ENCODE assay signal across 1 cellular context in genomic region chr1:198107041-198107440, GRCh38.
TF ChIP-seq lines count a peak whose summit lies in the region.

No MANE protein-coding gene starts in this region.

TF ChIP-seq in HepG2, 621 proteins besides CTCF, POLR2A, EP300 and RAD21:
- TF ChIP-seq, protein P1, sequence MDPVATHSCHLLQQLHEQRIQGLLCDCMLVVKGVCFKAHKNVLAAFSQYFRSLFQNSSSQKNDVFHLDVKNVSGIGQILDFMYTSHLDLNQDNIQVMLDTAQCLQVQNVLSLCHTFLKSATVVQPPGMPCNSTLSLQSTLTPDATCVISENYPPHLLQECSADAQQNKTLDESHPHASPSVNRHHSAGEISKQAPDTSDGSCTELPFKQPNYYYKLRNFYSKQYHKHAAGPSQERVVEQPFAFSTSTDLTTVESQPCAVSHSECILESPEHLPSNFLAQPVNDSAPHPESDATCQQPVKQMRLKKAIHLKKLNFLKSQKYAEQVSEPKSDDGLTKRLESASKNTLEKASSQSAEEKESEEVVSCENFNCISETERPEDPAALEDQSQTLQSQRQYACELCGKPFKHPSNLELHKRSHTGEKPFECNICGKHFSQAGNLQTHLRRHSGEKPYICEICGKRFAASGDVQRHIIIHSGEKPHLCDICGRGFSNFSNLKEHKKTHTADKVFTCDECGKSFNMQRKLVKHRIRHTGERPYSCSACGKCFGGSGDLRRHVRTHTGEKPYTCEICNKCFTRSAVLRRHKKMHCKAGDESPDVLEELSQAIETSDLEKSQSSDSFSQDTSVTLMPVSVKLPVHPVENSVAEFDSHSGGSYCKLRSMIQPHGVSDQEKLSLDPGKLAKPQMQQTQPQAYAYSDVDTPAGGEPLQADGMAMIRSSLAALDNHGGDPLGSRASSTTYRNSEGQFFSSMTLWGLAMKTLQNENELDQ (CRISPR knock-in tag; IDR thresholded peaks at IDR 0.05; ENCODE audit: borderline replicate concordance) = no peak
- no peak for TF ChIP-seq NONO (IDR thresholded peaks at IDR 0.05)
- no peak for TF ChIP-seq NONO (CRISPR knock-in tag; conservative IDR thresholded peaks at IDR 0.05)
- TF ChIP-seq ZNF451 (CRISPR knock-in tag; IDR thresholded peaks at IDR 0.05) = no peak
- no peak for TF ChIP-seq SMC3 (IDR thresholded peaks at IDR 0.05; ENCODE audit: low read length)
- no peak for TF ChIP-seq ZNF562 (CRISPR knock-in tag; IDR thresholded peaks at IDR 0.05; ENCODE audit: borderline replicate concordance)
- TF ChIP-seq ZMYM3 (CRISPR knock-in tag; IDR thresholded peaks at IDR 0.05) = no peak
- TF ChIP-seq ZNF343 (CRISPR knock-in tag; IDR thresholded peaks at IDR 0.05) = no peak
- no peak for TF ChIP-seq CCDC6 (CRISPR knock-in tag; IDR thresholded peaks at IDR 0.05)
- no peak for TF ChIP-seq ZNF30 (CRISPR knock-in tag; IDR thresholded peaks at IDR 0.05)
- no peak for TF ChIP-seq ZGPAT (CRISPR knock-in tag; IDR thresholded peaks at IDR 0.05)
- no peak for TF ChIP-seq CBFB (CRISPR knock-in tag; IDR thresholded peaks at IDR 0.05)
- no peak for TF ChIP-seq NCOA5 (CRISPR knock-in tag; IDR thresholded peaks at IDR 0.05)
- TF ChIP-seq, protein P2, sequence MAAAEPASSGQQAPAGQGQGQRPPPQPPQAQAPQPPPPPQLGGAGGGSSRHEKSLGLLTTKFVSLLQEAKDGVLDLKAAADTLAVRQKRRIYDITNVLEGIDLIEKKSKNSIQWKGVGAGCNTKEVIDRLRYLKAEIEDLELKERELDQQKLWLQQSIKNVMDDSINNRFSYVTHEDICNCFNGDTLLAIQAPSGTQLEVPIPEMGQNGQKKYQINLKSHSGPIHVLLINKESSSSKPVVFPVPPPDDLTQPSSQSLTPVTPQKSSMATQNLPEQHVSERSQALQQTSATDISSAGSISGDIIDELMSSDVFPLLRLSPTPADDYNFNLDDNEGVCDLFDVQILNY (CRISPR knock-in tag; conservative IDR thresholded peaks at IDR 0.05) = no peak
- TF ChIP-seq ZNF318 (CRISPR knock-in tag; IDR thresholded peaks at IDR 0.05) = no peak
- TF ChIP-seq ZFP1 (CRISPR knock-in tag; IDR thresholded peaks at IDR 0.05) = no peak
- TF ChIP-seq TOE1 (CRISPR knock-in tag; IDR thresholded peaks at IDR 0.05) = no peak
- TF ChIP-seq SNAPC2 (CRISPR knock-in tag; IDR thresholded peaks at IDR 0.05) = no peak
- TF ChIP-seq ZNF614 (CRISPR knock-in tag; IDR thresholded peaks at IDR 0.05; ENCODE audit: borderline replicate concordance) = no peak
